In genomic region chr12:1885605-1886245, GRCh38 we compare ENCODE assay signal across 28 cellular contexts. TPM values are rescaled to one million over a fixed set of nuclear protein-coding genes. Genes with fewer than 3 reads are reported as not detected.
DNase-seq lines count a peak whose midpoint lies in the region; ATAC-seq, FAIRE-seq and TF ChIP-seq lines count a peak whose summit lies in the region.
"Had no signal": no experiment of that assay in that cellular context is flagged by ENCODE, and none has a peak within 500 bp of the region (broad histone marks: within the 10 kb centered on the region; RNA-seq: fewer than 3 reads in every experiment).

No MANE protein-coding gene starts in this region.

- H3K27me3 Mint-ChIP-seq in activated CD4-positive, alpha-beta T cell treated with anti-CD3 and anti-CD28 coated beads, Interleukin-2, amount 10 ng/mL, durations not matched to agents 24 days and 14 days, result peaks cover 3% of the 10 kb centered on the region

- no peaks in the 10 kb centered on the region for H3K9me1 ChIP-seq in K562 (ENCODE audit: control insufficient read depth, insufficient read depth, low read length)

- H3K4me1 ChIP-seq in K562 (replicated peaks in 1 of 2; ENCODE audit: control insufficient read depth in 2 of 2, insufficient read depth in 2 of 2, low read length in 2 of 2) (peaks cover 3 to 8% of the 10 kb centered on the region in 2 experiments; a peak in 4 of 5 replicates), small intestine (ENCODE audit: control insufficient read depth in 2 of 2, insufficient read depth in 1 of 2, low read depth in 1 of 2, low read length in 1 of 2) (no peaks in the 10 kb centered on the region), mammary epithelial cell (ENCODE audit: insufficient read depth, low read length) (no peaks in the 10 kb centered on the region)
- H3K4me1 ChIP-seq: BE2C, SJSA1 had no signal

- POLR2A ChIA-PET in K562 (lab: Yijun Ruan, JAX), result interaction anchor here (0.7 kb wide), 1 partner anchor 129 kb away, joined by 3 read pairs; no protein-coding TSS in a partner anchor

- no peaks in the 10 kb centered on the region for H3K4me1 Mint-ChIP-seq in activated CD4-positive, alpha-beta T cell treated with anti-CD3 and anti-CD28 coated beads, Interleukin-2, amount 10 ng/mL, durations not matched to agents 24 days and 14 days
- H3K4me1 Mint-ChIP-seq: CD4-positive, CD25-positive, alpha-beta regulatory T cell had no signal

- H3K36me3 Mint-ChIP-seq in activated CD4-positive, alpha-beta T cell treated with anti-CD3 and anti-CD28 coated beads, Interleukin-2, amount 10 ng/mL, durations not matched to agents 24 days and 14 days (ENCODE audit: low read depth), result no peaks in the 10 kb centered on the region
- H3K36me3 Mint-ChIP-seq: CD4-positive, CD25-positive, alpha-beta regulatory T cell had no signal

- BruUV-seq in K562 (replicated peaks; lab: Mats Ljungman, UMichigan) (no TSS peak), mammary epithelial cell (replicated peaks; lab: Mats Ljungman, UMichigan) (no TSS peak)

- TF ChIP-seq POLR2A in K562 (conservative IDR thresholded peaks at IDR 0.05), result no peak

- DNase-seq in activated CD4-positive, alpha-beta T cell treated with anti-CD3 and anti-CD28 coated beads, Interleukin-2, amount 10 ng/mL, durations not matched to agents 24 days and 14 days, result peak; percentile 25
- DNase-seq in activated CD4-positive, alpha-beta T cell treated with anti-CD3 and anti-CD28 coated beads, Interleukin-2, amount 50 U/mL, for 48 hours, result no peak
- peak in 1 of 4 experiments; percentile 3 for DNase-seq in K562 (ENCODE audit: extremely low read depth in 1 of 4, low spot score in 3 of 4)
- no peak for DNase-seq in left colon
- DNase-seq in small intestine, result peak; percentile 34
- no peak for DNase-seq in RCC 7860 (ENCODE audit: low spot score)
- no peak for DNase-seq in effector CD8-positive, alpha-beta T cell (lab: John Stamatoyannopoulos, UW)
- no peak for DNase-seq in mammary epithelial cell
- DNase-seq: 8988T; ACHN; BE2C; CD4-positive, CD25-positive, alpha-beta regulatory T cell; DMS153; DND-41; IMR-90; NCI-H1048; NCI-H1417; NCI-H1694 treated with DMSO at 0.1 percent for 48 hours; NCI-H2081 treated with DMSO at 0.1 percent for 48 hours; NCI-H2171 treated with DMSO at 0.1 percent for 48 hours; NCI-H524; NCI-H82; PC-9; Right ventricle myocardium superior; RPMI8226 had no signal

- no peak for TF ChIP-seq RAD21 in K562 (CRISPR knock-in tag; conservative IDR thresholded peaks at IDR 0.05 in 1 of 2, IDR thresholded peaks at IDR 0.05 in 1 of 2)

- H3K79me2 ChIP-seq in K562 (ENCODE audit: control insufficient read depth, insufficient read depth, low read length) (no peaks in the 10 kb centered on the region), mammary epithelial cell (ENCODE audit: insufficient read depth, low read length) (no peaks in the 10 kb centered on the region)

- FAIRE-seq in K562 (lab: Jason Lieb, UNC) (no peak), small intestine (lab: Jason Lieb, UNC) (no peak), RCC 7860 (lab: Jason Lieb, UNC) (no peak)
- FAIRE-seq: GM18507, H54 had no signal

- H2AFZ ChIP-seq in K562 (ENCODE audit: low read depth, low read length) (peak overlapping the region; percentile 62), mammary epithelial cell (ENCODE audit: low read depth, low read length) (no peak overlapping the region)
- H2AFZ ChIP-seq: PC-9 had no signal

- WGBS in K562 (ENCODE audit: insufficient coverage, low coverage, missing lambda C conversion rate), result 9% methylated on average over 9 of the region's 13 CpGs
- 41 to 69% (median 57%) methylated on average over 13 of the region's 13 CpGs for WGBS in small intestine, 3 donors
- 80% methylated on average over 11 of the region's 13 CpGs for WGBS in mammary epithelial cell (ENCODE audit: low coverage, missing lambda C conversion rate)

- H3K4me2 ChIP-seq in K562 (ENCODE audit: insufficient read depth, low read length) (peak overlapping the region; percentile 55; the same call in 1 of the 2 replicates), mammary epithelial cell (ENCODE audit: insufficient read depth, low read depth, low read length) (no peak overlapping the region)
- H3K4me2 ChIP-seq: PC-9 had no signal

- H3K4me3 ChIP-seq in K562 (no peak overlapping the region), small intestine (ENCODE audit: low read depth in 1 of 2, low read length in 2 of 2) (no peak overlapping the region), mammary epithelial cell (replicated peaks in 1 of 3; ENCODE audit: insufficient read depth in 1 of 3, low read depth in 2 of 3, low read length in 3 of 3) (no peak overlapping the region)
- H3K4me3 ChIP-seq: PC-9, SJSA1 had no signal

- TF ChIP-seq EP300 in K562 (IDR thresholded peaks at IDR 0.05; ENCODE audit: low read length), result no peak

- H3K4me3 Mint-ChIP-seq in activated CD4-positive, alpha-beta T cell treated with anti-CD3 and anti-CD28 coated beads, Interleukin-2, amount 10 ng/mL, durations not matched to agents 24 days and 14 days, result no peak overlapping the region
- H3K4me3 Mint-ChIP-seq: CD4-positive, CD25-positive, alpha-beta regulatory T cell had no signal

- dilution Hi-C loops in mammary epithelial cell (cut with HindIII; ENCODE audit: low sequenced_read_pairs), result loop anchor here (5.0 kb wide), 1 partner anchor 42 kb away; no protein-coding TSS in a partner anchor

- H3K27me3 ChIP-seq in K562 (ENCODE audit: control insufficient read depth in 2 of 2, insufficient read depth in 2 of 2, low read length in 2 of 2) (peaks cover 0 to 41% of the 10 kb centered on the region in 2 experiments; a peak in 3 of 5 replicates), small intestine (ENCODE audit: control insufficient read depth in 2 of 2, insufficient read depth in 2 of 2, low read length in 2 of 2) (no peaks in the 10 kb centered on the region), mammary epithelial cell (ENCODE audit: insufficient read depth, low read length) (peaks cover 5% of the 10 kb centered on the region)
- H3K27me3 ChIP-seq: BE2C had no signal

- no peak for TF ChIP-seq CTCF in K562 (IDR thresholded peaks at IDR 0.05 in 2 of 3, conservative IDR thresholded peaks at IDR 0.05 in 1 of 3; ENCODE audit: insufficient read depth in 2 of 3, low read depth in 1 of 3, low read length in 3 of 3)
- no peak for TF ChIP-seq CTCF in mammary epithelial cell (conservative IDR thresholded peaks at IDR 0.05 in 1 of 2, IDR thresholded peaks at IDR 0.05 in 1 of 2; ENCODE audit: extremely low read depth in 1 of 2, insufficient read depth in 1 of 2, low read depth in 1 of 2, low read length in 2 of 2)

- H3K9ac ChIP-seq in K562 (ENCODE audit: insufficient read depth in 1 of 2, low read depth in 2 of 2, low read length in 2 of 2) (no peak overlapping the region), mammary epithelial cell (ENCODE audit: insufficient read depth, low read length) (no peak overlapping the region)

- H3K27ac ChIP-seq in K562 (ENCODE audit: extremely low read depth, low read depth, low read length), result no peak overlapping the region
- no peak overlapping the region for H3K27ac ChIP-seq in small intestine (ENCODE audit: low read depth in 1 of 2, low read length in 1 of 2)
- no peak overlapping the region for H3K27ac ChIP-seq in mammary epithelial cell (ENCODE audit: insufficient read depth, low read depth, low read length)
- H3K27ac ChIP-seq: PC-9, SJSA1 had no signal

- H3K9me3 ChIP-seq in K562 (replicated peaks; ENCODE audit: control insufficient read depth, insufficient read depth, low read depth, low read length) (no peaks in the 10 kb centered on the region), small intestine (ENCODE audit: control insufficient read depth, low read depth) (no peaks in the 10 kb centered on the region), mammary epithelial cell (replicated peaks; ENCODE audit: insufficient read depth, low read length) (no peaks in the 10 kb centered on the region)
- H3K9me3 ChIP-seq: BE2C, SJSA1 had no signal

- H3K27ac Mint-ChIP-seq in activated CD4-positive, alpha-beta T cell treated with anti-CD3 and anti-CD28 coated beads, Interleukin-2, amount 10 ng/mL, durations not matched to agents 24 days and 14 days, result no peak overlapping the region
- H3K27ac Mint-ChIP-seq: CD4-positive, CD25-positive, alpha-beta regulatory T cell had no signal

- H4K20me1 ChIP-seq in K562 (replicated peaks; ENCODE audit: control insufficient read depth, insufficient read depth, low read length) (no peaks in the 10 kb centered on the region), mammary epithelial cell (ENCODE audit: insufficient read depth, low read length) (peaks cover 2% of the 10 kb centered on the region)

- H3K36me3 ChIP-seq in K562 (ENCODE audit: control insufficient read depth, insufficient read depth, low read length) (no peaks in the 10 kb centered on the region), small intestine (ENCODE audit: control insufficient read depth in 2 of 2, insufficient read depth in 2 of 2, low read length in 2 of 2) (no peaks in the 10 kb centered on the region), mammary epithelial cell (ENCODE audit: insufficient read depth, low read length) (no peaks in the 10 kb centered on the region)
- H3K36me3 ChIP-seq: BE2C, SJSA1 had no signal

- CTCF ChIA-PET in K562 (lab: Yijun Ruan, JAX; ENCODE audit: low intra/inter-chr PET ratio) (no interaction called here), mammary epithelial cell (lab: Charles Lee; ENCODE audit: low non-redundant PET) (no interaction called here)

- peak; percentile 49; the same call in 2 of the 3 replicates for ATAC-seq in K562
- peak; percentile 90 for ATAC-seq in left colon

- in situ Hi-C loops in K562 (cut with MboI), result no loop called here
- in situ Hi-C loops in mammary epithelial cell (cut with MboI; ENCODE audit: low sequenced_read_pairs in 2 of 2), result no loop called here

- no peaks in the 10 kb centered on the region for H3K9me3 Mint-ChIP-seq in activated CD4-positive, alpha-beta T cell treated with anti-CD3 and anti-CD28 coated beads, Interleukin-2, amount 10 ng/mL, durations not matched to agents 24 days and 14 days

- intact Hi-C loops in activated CD4-positive, alpha-beta T cell treated with anti-CD3 and anti-CD28 coated beads, Interleukin-2, amount 10 ng/mL, durations not matched to agents 24 days and 14 days (cut with micrococcal nuclease), result no loop called here
- intact Hi-C loops in K562 (cut with micrococcal nuclease) (no loop called here), left colon (cut with DNase I, micrococcal nuclease) (no loop called here), mammary epithelial cell (cut with micrococcal nuclease) (no loop called here)

RNA-seq across cellular contexts. Expression of gene CACNA2D4, which starts 32.7 kb away (rescaled TPM):
- 6.3 and 6.8 TPM in 2 replicates for total RNA-seq in activated CD4-positive, alpha-beta T cell treated with anti-CD3 and anti-CD28 coated beads, Interleukin-2, amount 10 ng/mL, durations not matched to agents 24 days and 14 days
- total RNA-seq in K562 (2011; cell fraction: chromatin; rRNA removed; ENCODE audit: low replicate concordance), result 0.09 and 0.21 TPM in 2 replicates
- 0.33 and 1.2 TPM in 2 replicates for total RNA-seq in K562 (2011; cell fraction: nucleolus; rRNA removed)
- 0.07 TPM in 1 of 2 replicates, not detected in the other for total RNA-seq in K562 (2011; cell fraction: nucleoplasm; rRNA removed)
- total RNA-seq in K562 (2014; rRNA removed), result 0.29 TPM in 1 of 2 replicates, not detected in the other
- 0.04 TPM in 1 of 2 replicates, not detected in the other for total RNA-seq in K562 (2014; rRNA removed; fragmentation: Illumina TruSeq; extraction: Trizol)
- 0.30 and 0.43 TPM in 2 replicates for total RNA-seq in K562 (2015; rRNA removed; fragmentation: Illumina TruSeq; extraction: Trizol)
- total RNA-seq in K562 (2021), result 0.27 and 0.69 TPM in 2 replicates
- polyA plus RNA-seq in K562 (2011; rRNA removed), result 0.33 and 0.79 TPM in 2 replicates
- polyA plus RNA-seq in K562 (2011; cell fraction: cytosol; rRNA removed), result 0.34 and 0.97 TPM in 2 replicates
- 2.6 and 2.7 TPM in 2 replicates for polyA plus RNA-seq in K562 (2011; cell fraction: nucleus; rRNA removed)
- 0.69 and 4.2 TPM in 2 replicates for polyA plus RNA-seq in K562 (2012)
- polyA plus RNA-seq in K562 (2014; fragmentation: Illumina TruSeq; extraction: Trizol), result 0.39 and 0.44 TPM in 2 replicates
- not detected for polyA plus RNA-seq in K562 (2014; fragmentation: Nextera tagmentation; extraction: Ambion mirVana)
- 0.41 and 2.1 TPM in 2 replicates for polyA plus RNA-seq in K562 (2014; rRNA removed)
- 0.11 and 0.81 TPM in 2 replicates for polyA minus RNA-seq in K562 (2011; rRNA and poly(A)+ RNA removed)
- polyA minus RNA-seq in K562 (2011; cell fraction: cytosol; rRNA and poly(A)+ RNA removed), result not detected in 2 replicates
- 1.00 and 1.5 TPM in 2 replicates for polyA minus RNA-seq in K562 (2011; cell fraction: nucleus; rRNA and poly(A)+ RNA removed)
- 1 to 10 TPM; 5.1 to 5.9 TPM for total RNA-seq in left colon
- 10 to 100 TPM in 2 of 3 donors, 1 to 10 TPM in 1; 5.5 to 10.8 (median 10.7) TPM for polyA plus RNA-seq in small intestine
- under 1 TPM in 1 of 2 donors, not detected in 1; 0.33 TPM for total RNA-seq in mammary epithelial cell
- polyA plus RNA-seq in mammary epithelial cell, result not detected
- not detected for polyA minus RNA-seq in mammary epithelial cell
- total RNA-seq: PC-9, SJSA1 had no signal

Comparison
In these comparisons a context has a peak if more than half of its experiments do, and no peak if none do; other contexts are left out.
1. DNase-seq: peak in activated CD4-positive, alpha-beta T cell treated with anti-CD3 and anti-CD28 coated beads, Interleukin-2, amount 10 ng/mL, durations not matched to agents 24 days and 14 days (single experiment) and small intestine (single experiment); none in activated CD4-positive, alpha-beta T cell treated with anti-CD3 and anti-CD28 coated beads, Interleukin-2, amount 50 U/mL, for 48 hours (0 of 2), left colon (0 of 2), RCC 7860 (single experiment), effector CD8-positive, alpha-beta T cell (single experiment) and mammary epithelial cell (single experiment).